9 cellular contexts compared by ENCODE assay signal in the genomic region with DNA sequence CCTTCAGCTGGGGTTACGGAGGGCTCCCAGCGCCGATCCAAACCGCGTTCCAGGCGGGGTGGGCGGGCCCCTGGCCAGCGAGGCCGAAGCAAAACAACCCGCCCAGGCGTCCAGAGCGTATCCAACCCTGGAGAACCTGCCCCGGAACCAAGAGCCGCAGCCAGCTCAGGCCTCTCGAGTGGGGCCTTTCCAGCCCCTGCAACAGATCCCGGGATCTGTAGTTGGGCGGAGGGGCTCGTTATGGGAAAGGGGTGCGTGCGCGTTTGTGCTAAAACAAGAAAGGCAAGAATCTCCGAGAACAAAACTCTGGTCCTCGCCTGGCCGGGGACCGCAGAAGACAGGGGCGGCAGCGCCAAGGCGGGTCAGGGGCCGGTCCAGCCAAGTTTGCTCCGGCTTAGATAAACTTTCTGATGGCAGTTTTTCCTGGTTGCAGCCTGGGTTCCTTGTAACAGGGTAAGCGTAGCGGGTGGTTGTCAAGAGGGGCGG. TPM values are rescaled to one million over a fixed set of nuclear protein-coding genes. Genes with fewer than 3 reads are reported as not detected.
DNase-seq lines count a peak whose midpoint lies in the region; ATAC-seq and TF ChIP-seq lines count a peak whose summit lies in the region.
"Had no signal": no experiment of that assay in that cellular context is flagged by ENCODE, and none has a peak within 500 bp of the region (broad histone marks: within the 10 kb centered on the region; RNA-seq: fewer than 3 reads in every experiment).

No MANE protein-coding gene starts in this region.

- peaks cover 14% of the 10 kb centered on the region for H3K4me1 Mint-ChIP-seq in WTC11

- H3K36me3 ChIP-seq in HEK293 (ENCODE audit: control insufficient read depth in 2 of 2, insufficient read depth in 1 of 2, low read length in 2 of 2) (no peaks in the 10 kb centered on the region), neutrophil (no peaks in the 10 kb centered on the region)

- no peaks in the 10 kb centered on the region for H3K36me3 Mint-ChIP-seq in WTC11

- H3K4me3 Mint-ChIP-seq in WTC11, result peak overlapping the region; percentile 92

- H3K4me1 ChIP-seq in HEK293 (ENCODE audit: control insufficient read depth, insufficient read depth, low read length) (peaks cover 6% of the 10 kb centered on the region; the same call in 1 of the 2 replicates), neutrophil (ENCODE audit: control insufficient read depth in 1 of 2, insufficient read depth in 1 of 2, low read depth in 1 of 2, low read length in 1 of 2) (peaks cover 22 to 25% of the 10 kb centered on the region in 2 experiments)

- ATAC-seq in WTC11, result peak; percentile 59

- peaks cover 57% of the 10 kb centered on the region for H3K27me3 ChIP-seq in neutrophil

- H3K9me3 ChIP-seq in HEK293 (ENCODE audit: control insufficient read depth, insufficient read depth, low read depth, low read length) (no peaks in the 10 kb centered on the region), neutrophil (no peaks in the 10 kb centered on the region)

- H3K27me3 Mint-ChIP-seq in WTC11 (ENCODE audit: low read depth), result peaks cover 59% of the 10 kb centered on the region

- CTCF ChIA-PET in HEK293 (lab: Yijun Ruan, JAX) (interaction anchor here (0.7 kb wide), 1 partner anchor 95 kb away, joined by 3 read pairs; no protein-coding TSS in a partner anchor), WTC11 (lab: Charles Lee) (interaction anchor here (0.6 to 1.6 kb wide), 4 partner anchors 16 to 174 kb away, joined by 3 read pairs; no protein-coding TSS in a partner anchor)

- H3K4me3 ChIP-seq in HEK293 (ENCODE audit: low read depth, low read length) (peak overlapping the region; percentile 64), neutrophil (ENCODE audit: low read depth in 1 of 2, low read length in 1 of 2) (peak overlapping the region; percentile 17 to 30)
- H3K4me3 ChIP-seq: GM12878 had no signal

- peak overlapping the region; percentile 64; the same call in 1 of the 2 replicates for H3K27ac ChIP-seq in HEK293 (ENCODE audit: extremely low read depth, low read depth, low read length)
- H3K27ac ChIP-seq in neutrophil, result no peak overlapping the region

- no peaks in the 10 kb centered on the region for H3K9me3 Mint-ChIP-seq in WTC11

- no peak for TF ChIP-seq CTCF in HEK293 (tag by site-specific recombination; IDR thresholded peaks at IDR 0.05)
- no peak for TF ChIP-seq CTCF in WTC11 (IDR thresholded peaks at IDR 0.05)
- TF ChIP-seq CTCF in neutrophil (IDR thresholded peaks at IDR 0.05), result no peak

- peak; percentile 61 for DNase-seq in 8988T
- DNase-seq in WTC11 (ENCODE audit: low spot score), result peak; percentile 74
- peak; percentile 55 for DNase-seq in globus pallidus (ENCODE audit: low spot score)
- DNase-seq in NCI-H1048 (lab: John Stamatoyannopoulos, UW), result no peak
- no peak for DNase-seq in NCI-H1436 (lab: John Stamatoyannopoulos, UW)
- no peak for DNase-seq in GDM1 (lab: John Stamatoyannopoulos, UW)

- POLR2A ChIA-PET in HEK293 (lab: Yijun Ruan, JAX), result interaction anchor here (0.6 to 1.0 kb wide), 5 partner anchors 39 to 265 kb away, joined by 3 to 8 read pairs (median 5); no protein-coding TSS in a partner anchor
- POLR2A ChIA-PET in WTC11 (lab: Charles Lee), result interaction anchor here (1.4 kb wide), 1 partner anchor 18 kb away, joined by 5 read pairs; no protein-coding TSS in a partner anchor

- peak overlapping the region; percentile 72; the same call in 1 of the 2 replicates for H3K27ac Mint-ChIP-seq in WTC11

TF ChIP-seq in HEK293, 187 proteins besides CTCF, POLR2A, EP300 and RAD21 (continues in another document):
- TF ChIP-seq ZBTB17 (tag by site-specific recombination; IDR thresholded peaks at IDR 0.05), result peak; percentile 79
- peak; percentile 64 for TF ChIP-seq ZXDB (tag by site-specific recombination; IDR thresholded peaks at IDR 0.05)
- peak; percentile 54 for TF ChIP-seq SP2 (tag by site-specific recombination; IDR thresholded peaks at IDR 0.05)
- TF ChIP-seq ZNF341 (tag by site-specific recombination; IDR thresholded peaks at IDR 0.05; ENCODE audit: low read depth), result peak; percentile 72
- TF ChIP-seq, protein P1, sequence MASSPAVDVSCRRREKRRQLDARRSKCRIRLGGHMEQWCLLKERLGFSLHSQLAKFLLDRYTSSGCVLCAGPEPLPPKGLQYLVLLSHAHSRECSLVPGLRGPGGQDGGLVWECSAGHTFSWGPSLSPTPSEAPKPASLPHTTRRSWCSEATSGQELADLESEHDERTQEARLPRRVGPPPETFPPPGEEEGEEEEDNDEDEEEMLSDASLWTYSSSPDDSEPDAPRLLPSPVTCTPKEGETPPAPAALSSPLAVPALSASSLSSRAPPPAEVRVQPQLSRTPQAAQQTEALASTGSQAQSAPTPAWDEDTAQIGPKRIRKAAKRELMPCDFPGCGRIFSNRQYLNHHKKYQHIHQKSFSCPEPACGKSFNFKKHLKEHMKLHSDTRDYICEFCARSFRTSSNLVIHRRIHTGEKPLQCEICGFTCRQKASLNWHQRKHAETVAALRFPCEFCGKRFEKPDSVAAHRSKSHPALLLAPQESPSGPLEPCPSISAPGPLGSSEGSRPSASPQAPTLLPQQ (tag by site-specific recombination; IDR thresholded peaks at IDR 0.05), result 0 out of 2 replicates have a peak, but pooled peaks have one; percentile 16
- TF ChIP-seq, protein P2, sequence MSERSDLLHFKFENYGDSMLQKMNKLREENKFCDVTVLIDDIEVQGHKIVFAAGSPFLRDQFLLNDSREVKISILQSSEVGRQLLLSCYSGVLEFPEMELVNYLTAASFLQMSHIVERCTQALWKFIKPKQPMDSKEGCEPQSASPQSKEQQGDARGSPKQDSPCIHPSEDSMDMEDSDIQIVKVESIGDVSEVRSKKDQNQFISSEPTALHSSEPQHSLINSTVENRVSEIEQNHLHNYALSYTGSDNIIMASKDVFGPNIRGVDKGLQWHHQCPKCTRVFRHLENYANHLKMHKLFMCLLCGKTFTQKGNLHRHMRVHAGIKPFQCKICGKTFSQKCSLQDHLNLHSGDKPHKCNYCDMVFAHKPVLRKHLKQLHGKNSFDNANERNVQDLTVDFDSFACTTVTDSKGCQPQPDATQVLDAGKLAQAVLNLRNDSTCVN (tag by site-specific recombination; optimal IDR thresholded peaks at IDR 0.05), result peak; percentile 26
- TF ChIP-seq ZNF600 (tag by site-specific recombination; IDR thresholded peaks at IDR 0.05), result peak; percentile 51
- TF ChIP-seq ZNF146 (tag by site-specific recombination; IDR thresholded peaks at IDR 0.05), result no peak
- TF ChIP-seq GLI2 (tag by site-specific recombination; IDR thresholded peaks at IDR 0.05; ENCODE audit: borderline replicate concordance, low read depth), result no peak

TF ChIP-seq in WTC11, 78 proteins besides CTCF, POLR2A, EP300 and RAD21 (continues in another document):
- no peak for TF ChIP-seq PRRX2 (CRISPR knock-in tag; IDR thresholded peaks at IDR 0.05)
- TF ChIP-seq, protein P3, sequence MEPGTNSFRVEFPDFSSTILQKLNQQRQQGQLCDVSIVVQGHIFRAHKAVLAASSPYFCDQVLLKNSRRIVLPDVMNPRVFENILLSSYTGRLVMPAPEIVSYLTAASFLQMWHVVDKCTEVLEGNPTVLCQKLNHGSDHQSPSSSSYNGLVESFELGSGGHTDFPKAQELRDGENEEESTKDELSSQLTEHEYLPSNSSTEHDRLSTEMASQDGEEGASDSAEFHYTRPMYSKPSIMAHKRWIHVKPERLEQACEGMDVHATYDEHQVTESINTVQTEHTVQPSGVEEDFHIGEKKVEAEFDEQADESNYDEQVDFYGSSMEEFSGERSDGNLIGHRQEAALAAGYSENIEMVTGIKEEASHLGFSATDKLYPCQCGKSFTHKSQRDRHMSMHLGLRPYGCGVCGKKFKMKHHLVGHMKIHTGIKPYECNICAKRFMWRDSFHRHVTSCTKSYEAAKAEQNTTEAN (CRISPR knock-in tag; IDR thresholded peaks at IDR 0.05), result no peak
- TF ChIP-seq ELF4 (CRISPR knock-in tag; IDR thresholded peaks at IDR 0.05; ENCODE audit: low read depth), result no peak
- TF ChIP-seq, protein P4, sequence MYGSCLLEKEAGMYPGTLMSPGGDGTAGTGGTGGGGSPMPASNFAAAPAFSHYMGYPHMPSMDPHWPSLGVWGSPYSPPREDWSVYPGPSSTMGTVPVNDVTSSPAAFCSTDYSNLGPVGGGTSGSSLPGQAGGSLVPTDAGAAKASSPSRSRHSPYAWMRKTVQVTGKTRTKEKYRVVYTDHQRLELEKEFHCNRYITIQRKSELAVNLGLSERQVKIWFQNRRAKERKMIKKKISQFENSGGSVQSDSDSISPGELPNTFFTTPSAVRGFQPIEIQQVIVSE (CRISPR knock-in tag; IDR thresholded peaks at IDR 0.05; ENCODE audit: borderline replicate concordance), result no peak
- no peak for TF ChIP-seq NR2C2 (CRISPR knock-in tag; IDR thresholded peaks at IDR 0.05)
- TF ChIP-seq, protein P5, sequence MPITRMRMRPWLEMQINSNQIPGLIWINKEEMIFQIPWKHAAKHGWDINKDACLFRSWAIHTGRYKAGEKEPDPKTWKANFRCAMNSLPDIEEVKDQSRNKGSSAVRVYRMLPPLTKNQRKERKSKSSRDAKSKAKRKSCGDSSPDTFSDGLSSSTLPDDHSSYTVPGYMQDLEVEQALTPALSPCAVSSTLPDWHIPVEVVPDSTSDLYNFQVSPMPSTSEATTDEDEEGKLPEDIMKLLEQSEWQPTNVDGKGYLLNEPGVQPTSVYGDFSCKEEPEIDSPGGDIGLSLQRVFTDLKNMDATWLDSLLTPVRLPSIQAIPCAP (CRISPR knock-in tag; IDR thresholded peaks at IDR 0.05), result no peak
- no peak for TF ChIP-seq SOX15 (CRISPR knock-in tag; IDR thresholded peaks at IDR 0.05)
- TF ChIP-seq ESRRA (CRISPR knock-in tag; IDR thresholded peaks at IDR 0.05; ENCODE audit: borderline replicate concordance), result no peak
- TF ChIP-seq CREM (CRISPR knock-in tag; IDR thresholded peaks at IDR 0.05), result no peak
- TF ChIP-seq GTF2I (CRISPR knock-in tag; conservative IDR thresholded peaks at IDR 0.05), result no peak

RNA-seq across cellular contexts. Expression of a gene that starts 0.5 kb away (rescaled TPM):
- 2.1 to 4.3 TPM (median 2.8 TPM) in 3 replicates for total RNA-seq in WTC11 (2021)

Comparison
In these comparisons a context has a peak if more than half of its experiments do, and no peak if none do; other contexts are left out.
1. DNase-seq: peak in 8988T (single experiment), WTC11 (single experiment) and globus pallidus (single experiment); none in NCI-H1048 (single experiment), NCI-H1436 (single experiment) and GDM1 (single experiment).